27 cellular contexts compared by ENCODE assay signal in the genomic region with DNA sequence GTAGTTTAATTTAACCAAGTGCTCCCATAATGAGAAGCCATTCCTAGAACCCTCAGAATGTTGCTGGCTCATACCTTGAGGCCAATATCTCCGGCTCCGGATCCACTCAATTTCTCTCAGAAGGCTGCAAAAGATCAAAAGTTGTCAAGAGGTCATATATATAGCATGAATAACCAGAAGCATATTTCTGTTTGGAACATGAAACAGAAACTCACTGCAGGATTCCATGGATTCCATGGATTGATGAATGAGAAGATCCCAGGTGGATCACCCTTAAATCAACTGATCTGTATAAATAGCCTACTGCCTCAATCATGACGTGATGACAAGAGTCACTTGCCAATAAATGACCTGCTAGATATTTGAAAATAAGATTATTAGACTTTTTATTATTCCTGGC.
"Had no signal": no experiment of that assay in that cellular context is flagged by ENCODE, and none has a peak within 500 bp of the region (broad histone marks: within the 10 kb centered on the region; RNA-seq: fewer than 3 reads in every experiment).

No MANE protein-coding gene starts in this region.

- H3K4me3 ChIP-seq: body of pancreas, breast epithelium, Peyer's patch, SJSA1 had no signal

- H3K36me3 ChIP-seq: breast epithelium, Peyer's patch had no signal

- H3K9ac ChIP-seq: KMS-11 had no signal

- H3K4me1 ChIP-seq: breast epithelium had no signal

- H3K27ac ChIP-seq: body of pancreas, breast epithelium, KMS-11, Peyer's patch, SJSA1 had no signal

- H3K27me3 ChIP-seq: body of pancreas, breast epithelium, Peyer's patch, SJSA1 had no signal

- H3K9me3 ChIP-seq: body of pancreas, breast epithelium, Peyer's patch had no signal

- ATAC-seq: activated CD8-positive, alpha-beta T cell treated with anti-CD3 and anti-CD28 coated beads for 36 hours; activated T-cell treated with anti-CD3 and anti-CD28 coated beads, Interleukin-2, amount 50 U/mL, for 72 hours; activated T-helper 17 cell treated with anti-CD3 and anti-CD28 coated beads, Interleukin-2, amount 50 U/mL, for 72 hours; body of pancreas; PC-3 had no signal

- DNase-seq: activated CD4-positive, alpha-beta T cell treated with anti-CD3 and anti-CD28 coated beads, Interleukin-2, amount 10 ng/mL, durations not matched to agents 24 days and 14 days; activated CD4-positive, alpha-beta T cell treated with anti-CD3 and anti-CD28 coated beads, Interleukin-2, amount 50 U/mL, for 4 hours; activated CD8-positive, alpha-beta T cell treated with anti-CD3 and anti-CD28 coated beads for 36 hours; activated gamma-delta T cell; activated naive CD4-positive, alpha-beta T cell treated with Interleukin-2 at 50 U/mL for 16 hours; activated naive CD8-positive, alpha-beta T cell treated with anti-CD3 and anti-CD28 coated beads, Interleukin-2, amount 10 ng/mL, durations not matched to agents 7 days and 5 days; activated T-cell treated with anti-CD3 and anti-CD28 coated beads, Interleukin-2, amount 50 U/mL, for 1 hour; activated T-cell treated with anti-CD3 and anti-CD28 coated beads, Interleukin-2, amount 50 U/mL, for 72 hours; amygdala; body of pancreas; MM.1S; MV-4-11; NCI-H1092; NCI-H1436 treated with DMSO at 0.1 percent for 48 hours; NCI-H1694 treated with DMSO at 0.1 percent for 48 hours; NCI-H2029; NCI-H345; NCI-H524 treated with DMSO at 0.1 percent for 48 hours; PC-3; Peyer's patch; RPMI8226; SHP77 treated with DMSO at 0.1 percent for 48 hours; SW 1271 had no signal
